In genomic region chr10:2145486-2145885, GRCh38 we compare ENCODE assay signal across 22 cellular contexts.
"Had no signal": no experiment of that assay in that cellular context is flagged by ENCODE, and none has a peak within 500 bp of the region (broad histone marks: within the 10 kb centered on the region; RNA-seq: fewer than 3 reads in every experiment).

No MANE protein-coding gene starts in this region.

- H3K4me3 Mint-ChIP-seq: activated CD8-positive, alpha-beta T cell treated with anti-CD3 and anti-CD28 coated beads for 36 hours; activated naive CD8-positive, alpha-beta T cell treated with anti-CD3 and anti-CD28 coated beads, Interleukin-2, amount 10 ng/mL, durations not matched to agents 7 days and 5 days; activated T-cell treated with anti-CD3 and anti-CD28 coated beads, Interleukin-2, amount 50 U/mL, for 72 hours; T-cell had no signal

- H3K9me3 ChIP-seq: body of pancreas had no signal

- DNase-seq: activated CD4-positive, alpha-beta T cell treated with anti-CD3 and anti-CD28 coated beads for 4 hours; activated CD8-positive, alpha-beta memory T cell treated with anti-CD3 and anti-CD28 coated beads, Interleukin-2, amount 50 U/mL, for 4 hours; activated CD8-positive, alpha-beta T cell treated with anti-CD3 and anti-CD28 coated beads for 36 hours; activated naive CD4-positive, alpha-beta T cell treated with anti-CD3 and anti-CD28 coated beads, Interleukin-2, amount 50 U/mL, for 16 hours; activated naive CD8-positive, alpha-beta T cell treated with anti-CD3 and anti-CD28 coated beads, Interleukin-2, amount 10 ng/mL, durations not matched to agents 7 days and 5 days; activated T-cell treated with anti-CD3 and anti-CD28 coated beads, Interleukin-2, amount 50 U/mL, for 72 hours; aorta; body of pancreas; central memory CD4-positive, alpha-beta T cell; Karpas-422; NCI-H1105; NCI-H1436; NCI-H1694 treated with DMSO at 0.1 percent for 48 hours; NCI-H2029 treated with DMSO at 0.1 percent for 48 hours; NCI-H345; NCI-H510A treated with DMSO at 0.1 percent for 48 hours; NCI-H69; PC-9; T-cell; WERI-Rb-1 had no signal

- H2AFZ ChIP-seq: PC-9 had no signal

- H3K9me3 Mint-ChIP-seq: activated CD8-positive, alpha-beta T cell treated with anti-CD3 and anti-CD28 coated beads for 36 hours; activated naive CD8-positive, alpha-beta T cell treated with anti-CD3 and anti-CD28 coated beads, Interleukin-2, amount 10 ng/mL, durations not matched to agents 7 days and 5 days; activated T-cell treated with anti-CD3 and anti-CD28 coated beads, Interleukin-2, amount 50 U/mL, for 72 hours; activated T-helper 2 cell treated with anti-CD3 and anti-CD28 coated beads, Interferon-gamma antibody, Interleukin-2, Interleukin-4, amounts not matched to agents 10 μg/mL and 5 μg/mL and 100 μg/mL, durations not matched to agents 14 hours and 24 hours and 36 hours; T-cell had no signal

- H3K36me3 Mint-ChIP-seq: activated naive CD8-positive, alpha-beta T cell treated with anti-CD3 and anti-CD28 coated beads, Interleukin-2, amount 10 ng/mL, durations not matched to agents 7 days and 5 days; T-cell had no signal

- H3K27me3 ChIP-seq: body of pancreas had no signal

- H3K4me2 ChIP-seq: PC-9 had no signal

- H3K4me1 ChIP-seq: body of pancreas had no signal

- H3K4me1 Mint-ChIP-seq: activated naive CD8-positive, alpha-beta T cell treated with anti-CD3 and anti-CD28 coated beads, Interleukin-2, amount 10 ng/mL, durations not matched to agents 7 days and 5 days; T-cell had no signal

- H3K36me3 ChIP-seq: WERI-Rb-1 had no signal

- H3K27me3 Mint-ChIP-seq: activated naive CD8-positive, alpha-beta T cell treated with anti-CD3 and anti-CD28 coated beads, Interleukin-2, amount 10 ng/mL, durations not matched to agents 7 days and 5 days had no signal

- H3K27ac ChIP-seq: body of pancreas, PC-9, SK-N-MC, WERI-Rb-1 had no signal

- H3K27ac Mint-ChIP-seq: activated CD8-positive, alpha-beta T cell treated with anti-CD3 and anti-CD28 coated beads for 36 hours; activated naive CD8-positive, alpha-beta T cell treated with anti-CD3 and anti-CD28 coated beads, Interleukin-2, amount 10 ng/mL, durations not matched to agents 7 days and 5 days; activated T-cell treated with anti-CD3 and anti-CD28 coated beads, Interleukin-2, amount 50 U/mL, for 72 hours; activated T-helper 2 cell treated with anti-CD3 and anti-CD28 coated beads, Interferon-gamma antibody, Interleukin-2, Interleukin-4, amounts not matched to agents 10 μg/mL and 5 μg/mL and 100 μg/mL, durations not matched to agents 14 hours and 24 hours and 36 hours; T-cell had no signal

- H3K4me3 ChIP-seq: body of pancreas, PC-9, SK-N-MC had no signal
